In genomic region chr7:56105508-56105907, GRCh38 we compare ENCODE assay signal across 8 cellular contexts. TPM values are rescaled to one million over a fixed set of nuclear protein-coding genes. Genes with fewer than 3 reads are reported as not detected.
DNase-seq lines count a peak whose midpoint lies in the region; ATAC-seq and TF ChIP-seq lines count a peak whose summit lies in the region.

No MANE protein-coding gene starts in this region.

- H3K27me3 Mint-ChIP-seq in memory B cell: peaks cover 2% of the 10 kb centered on the region
- H3K27me3 Mint-ChIP-seq in glutamatergic neuron (ENCODE audit: unreplicated experiment): no peaks in the 10 kb centered on the region

- H3K9me3 ChIP-seq in DND-41 (ENCODE audit: insufficient read depth, low read length, severe bottlenecking): peaks cover 4% of the 10 kb centered on the region
- no peaks in the 10 kb centered on the region for H3K9me3 ChIP-seq in tibial artery

- H3K4me3 ChIP-seq in DND-41 (ENCODE audit: low read depth in 1 of 2, low read length in 2 of 2): peak overlapping the region; percentile 84 to 98
- peak overlapping the region; percentile 77 to 81 for H3K4me3 ChIP-seq in tibial artery

- peaks cover 32% of the 10 kb centered on the region for H4K20me1 ChIP-seq in DND-41 (ENCODE audit: insufficient read depth, low read length)

- no peaks in the 10 kb centered on the region for H3K9me3 Mint-ChIP-seq in memory B cell
- peaks cover 11% of the 10 kb centered on the region for H3K9me3 Mint-ChIP-seq in glutamatergic neuron (ENCODE audit: unreplicated experiment)

- no peak for ATAC-seq in DND-41 (ENCODE audit: insufficient read depth, low read depth)
- peak; percentile 24 for ATAC-seq in HG02870 (IDR thresholded peaks at IDR 0.05; ENCODE audit: unreplicated experiment)
- ATAC-seq in memory B cell (ENCODE audit: low read depth): no peak

- H2AFZ ChIP-seq in DND-41 (ENCODE audit: low read depth, low read length): peak overlapping the region; percentile 82; the same call in 1 of the 2 replicates

- H3K79me2 ChIP-seq in DND-41 (ENCODE audit: insufficient read depth, low read length): peaks cover 43% of the 10 kb centered on the region

- H3K36me3 Mint-ChIP-seq in memory B cell (peaks cover 13% of the 10 kb centered on the region), glutamatergic neuron (ENCODE audit: unreplicated experiment) (peaks cover 4% of the 10 kb centered on the region)

- H3K4me2 ChIP-seq in DND-41 (ENCODE audit: insufficient read depth, low read length): peak overlapping the region; percentile 81

- no peaks in the 10 kb centered on the region for H3K27me3 ChIP-seq in DND-41 (ENCODE audit: insufficient read depth, low read length, poor library complexity)
- H3K27me3 ChIP-seq in tibial artery: no peaks in the 10 kb centered on the region

- H3K27ac ChIP-seq in DND-41 (ENCODE audit: low read length) (peak overlapping the region; percentile 87), cingulate gyrus (ENCODE audit: low read depth, low read length) (peak overlapping the region; percentile 63), tibial artery (peak overlapping the region; percentile 88 to 92)

- H3K4me3 Mint-ChIP-seq in memory B cell: peak overlapping the region; percentile 100
- no peak overlapping the region for H3K4me3 Mint-ChIP-seq in glutamatergic neuron (ENCODE audit: unreplicated experiment)

- peak overlapping the region; percentile 84 for H3K9ac ChIP-seq in DND-41 (ENCODE audit: low read depth, low read length)

- TF ChIP-seq CTCF in DND-41 (IDR thresholded peaks at IDR 0.05; ENCODE audit: borderline replicate concordance, extremely low read depth, low read length, poor library complexity, severe bottlenecking): peak; percentile 6
- no peak for TF ChIP-seq CTCF in tibial artery (IDR thresholded peaks at IDR 0.05)
- no peak for TF ChIP-seq CTCF in glutamatergic neuron (IDR thresholded peaks at IDR 0.05; ENCODE audit: partially characterized antibody, unreplicated experiment)

- peaks cover 20% of the 10 kb centered on the region for H3K4me1 Mint-ChIP-seq in memory B cell
- no peaks in the 10 kb centered on the region for H3K4me1 Mint-ChIP-seq in glutamatergic neuron (ENCODE audit: low read depth, unreplicated experiment)

- intact Hi-C loops in tibial artery (cut with DNase I; ENCODE audit: low total_unique reads): no loop called here

- DNase-seq in DND-41 (peak; percentile 30), SHP77 (lab: John Stamatoyannopoulos, UW) (peak; percentile 24 to 48), memory B cell (ENCODE audit: low spot score in 2 of 2) (no peak), tibial artery (no peak), ureter (ENCODE audit: low spot score) (no peak), glutamatergic neuron (no peak)

- H3K27ac Mint-ChIP-seq in memory B cell (peak overlapping the region; percentile 98), glutamatergic neuron (ENCODE audit: unreplicated experiment) (no peak overlapping the region)

- H3K4me1 ChIP-seq in DND-41 (ENCODE audit: insufficient read depth, low read length) (peaks cover 29% of the 10 kb centered on the region), tibial artery (peaks cover 0 to 26% (median 16%) of the 10 kb centered on the region in 4 donors)

- peaks cover 48% of the 10 kb centered on the region for H3K36me3 ChIP-seq in DND-41 (ENCODE audit: insufficient read depth, low read length)
- peaks cover 38 to 41% (median 39%) of the 10 kb centered on the region in 3 donors for H3K36me3 ChIP-seq in tibial artery

RNA-seq across cellular contexts. Expression of gene CHCHD2, which starts 0.8 kb away (rescaled TPM):
- 283 TPM for total RNA-seq in ureter
- total RNA-seq in glutamatergic neuron (ENCODE audit: unreplicated experiment): not detected

RNA-seq across cellular contexts. Expression of gene NUPR2, which starts 10.7 kb away (rescaled TPM):
- 2.8 TPM for total RNA-seq in ureter
- not detected for total RNA-seq in glutamatergic neuron (ENCODE audit: unreplicated experiment)

RNA-seq across cellular contexts. Expression of gene PHKG1, which starts 12.8 kb away (rescaled TPM):
- total RNA-seq in ureter: 3.1 TPM
- not detected for total RNA-seq in glutamatergic neuron (ENCODE audit: unreplicated experiment)

RNA-seq across cellular contexts. Expression of gene SUMF2, which starts 41.4 kb away (rescaled TPM):
- total RNA-seq in ureter: 165 TPM
- total RNA-seq in glutamatergic neuron (ENCODE audit: unreplicated experiment): 59.3 TPM

RNA-seq across cellular contexts. Expression of gene CCT6A, which starts 53.9 kb away (rescaled TPM):
- 121 TPM for total RNA-seq in ureter
- 203 TPM for total RNA-seq in glutamatergic neuron (ENCODE audit: unreplicated experiment)

Comparison
In these comparisons a context has a peak if more than half of its experiments do, and no peak if none do; other contexts are left out.
1. DNase-seq: peak in DND-41 (single experiment) and SHP77 (2 of 2); none in memory B cell (0 of 2), tibial artery (0 of 2), ureter (single experiment) and glutamatergic neuron (single experiment).
2. RNA of gene CHCHD2, which starts 0.8 kb away (total RNA-seq): 283 TPM in ureter (single experiment); not detected in glutamatergic neuron (single experiment); every median in the first group is over 100 times any median in the second.
3. Peak in every context shown above with its lines, with median percentiles within 50 percentile points of each other: H3K27ac ChIP-seq.